9 cellular contexts compared by ENCODE assay signal in genomic region chr9:83677596-83677995, GRCh38.
"Had no signal": no experiment of that assay in that cellular context is flagged by ENCODE, and none has a peak within 500 bp of the region (broad histone marks: within the 10 kb centered on the region; RNA-seq: fewer than 3 reads in every experiment).

No MANE protein-coding gene starts in this region.

- FAIRE-seq: HepG2 had no signal

- H3K9ac ChIP-seq: GM23248 had no signal

- DNase-seq: GM23248, GOT3, H7, HFFc6 had no signal

- H3K9me3 ChIP-seq: HAP-1 had no signal

- ATAC-seq: HCT116, HepG2 had no signal

- H3K4me3 Mint-ChIP-seq: HFFc6 had no signal

- H3K4me3 ChIP-seq: GM23248, HAP-1 had no signal

- H3K27ac ChIP-seq: GM23248, HL-60 had no signal

- H3K27me3 Mint-ChIP-seq: IgD-negative memory B cell had no signal

- H3K9me3 Mint-ChIP-seq: HFFc6, IgD-negative memory B cell had no signal
